Comparison of ENCODE assay signal across 7 cellular contexts in genomic region chr1:23593042-23593521, GRCh38. TPM values are rescaled to one million over a fixed set of nuclear protein-coding genes. Genes with fewer than 3 reads are reported as not detected.
DNase-seq lines count a peak whose midpoint lies in the region; FAIRE-seq and TF ChIP-seq lines count a peak whose summit lies in the region.

No MANE protein-coding gene starts in this region.

- H3K4me3 Mint-ChIP-seq in astrocyte (ENCODE audit: unreplicated experiment) = peak overlapping the region; percentile 66

- peaks cover 4% of the 10 kb centered on the region for H3K27me3 Mint-ChIP-seq in astrocyte (ENCODE audit: low read depth, unreplicated experiment)

- H3K27ac ChIP-seq in astrocyte (ENCODE audit: low read depth, low read length) (no peak overlapping the region), prostate gland (no peak overlapping the region)

- TF ChIP-seq CTCF in GM12865 (IDR thresholded peaks at IDR 0.05; ENCODE audit: insufficient read depth, low read depth, low read length, missing control alignments) (no peak), astrocyte (IDR thresholded peaks at IDR 0.05; ENCODE audit: insufficient read depth, low read depth, low read length) (no peak), prostate gland (IDR thresholded peaks at IDR 0.05) (no peak)

- H3K4me1 ChIP-seq in astrocyte (ENCODE audit: insufficient read depth, low read length) (peaks cover 9% of the 10 kb centered on the region), prostate gland (replicated peaks) (no peaks in the 10 kb centered on the region)

- peaks cover 28% of the 10 kb centered on the region for H3K4me1 Mint-ChIP-seq in astrocyte (ENCODE audit: low read depth, unreplicated experiment)

- H2AFZ ChIP-seq in astrocyte (ENCODE audit: low read depth, low read length) = no peak overlapping the region

- H3K27ac Mint-ChIP-seq in astrocyte (ENCODE audit: unreplicated experiment) = peak overlapping the region; percentile 58

- intact Hi-C loops in prostate gland (cut with DNase I) = no loop called here

- no peaks in the 10 kb centered on the region for H3K9me3 Mint-ChIP-seq in astrocyte (ENCODE audit: unreplicated experiment)

- DNase-seq in GM12865 (ENCODE audit: low read depth) (peak; percentile 45), NCI-H1105 treated with DMSO at 0.1 percent for 48 hours (lab: John Stamatoyannopoulos, UW) (peak; percentile 92), astrocyte (ENCODE audit: low read depth) (no peak), prostate gland (ENCODE audit: low spot score) (peak; percentile 15), amygdala (lab: John Stamatoyannopoulos, UW) (no peak), NCI-H146 (lab: John Stamatoyannopoulos, UW) (no peak), GM19238 (ENCODE audit: insufficient read length, low spot score) (no peak)

- 56% methylated on average over 5 of the region's 5 CpGs for WGBS in prostate gland

- no peaks in the 10 kb centered on the region for H4K20me1 ChIP-seq in astrocyte (ENCODE audit: insufficient read depth, low read length)

- no peak for FAIRE-seq in astrocyte (lab: Jason Lieb, UNC)

- H3K9me3 ChIP-seq in astrocyte (ENCODE audit: insufficient read depth, low read depth, low read length) (no peaks in the 10 kb centered on the region), prostate gland (no peaks in the 10 kb centered on the region)

- no peaks in the 10 kb centered on the region for H3K27me3 ChIP-seq in astrocyte (ENCODE audit: insufficient read depth, low read length)
- no peaks in the 10 kb centered on the region for H3K27me3 ChIP-seq in prostate gland (replicated peaks; ENCODE audit: insufficient read depth)

- H3K4me3 ChIP-seq in GM12865 (ENCODE audit: low read depth, low read length) = peak overlapping the region; percentile 60
- no peak overlapping the region for H3K4me3 ChIP-seq in astrocyte (ENCODE audit: insufficient read depth, low read depth, low read length)
- H3K4me3 ChIP-seq in prostate gland = no peak overlapping the region

- H3K4me2 ChIP-seq in astrocyte (ENCODE audit: low read length) = no peak overlapping the region

- H3K79me2 ChIP-seq in astrocyte (ENCODE audit: insufficient read depth, low read length) = no peaks in the 10 kb centered on the region

- TF ChIP-seq POLR2A in prostate gland (IDR thresholded peaks at IDR 0.05) = no peak

- H3K9ac ChIP-seq in astrocyte (ENCODE audit: low read length) = no peak overlapping the region

- no peaks in the 10 kb centered on the region for H3K36me3 ChIP-seq in astrocyte (ENCODE audit: insufficient read depth, low read length)
- H3K36me3 ChIP-seq in prostate gland = no peaks in the 10 kb centered on the region

- H3K36me3 Mint-ChIP-seq in astrocyte (ENCODE audit: low read depth, unreplicated experiment) = no peaks in the 10 kb centered on the region

RNA-seq across cellular contexts. Expression of gene ID3, which starts 33.8 kb away (rescaled TPM):
- total RNA-seq in astrocyte (91.4 and 94.3 TPM in 2 replicates), prostate gland (100 to 1,000 TPM; 151 to 184 TPM)

Comparison
In these comparisons a context has a peak if more than half of its experiments do, and no peak if none do; other contexts are left out.
1. DNase-seq: peak in GM12865 (single experiment), NCI-H1105 treated with DMSO at 0.1 percent for 48 hours (single experiment) and prostate gland (single experiment); none in astrocyte (single experiment), amygdala (0 of 56), NCI-H146 (single experiment) and GM19238 (single experiment).